ENCODE assay signal across 10 cellular contexts in the genomic region with DNA sequence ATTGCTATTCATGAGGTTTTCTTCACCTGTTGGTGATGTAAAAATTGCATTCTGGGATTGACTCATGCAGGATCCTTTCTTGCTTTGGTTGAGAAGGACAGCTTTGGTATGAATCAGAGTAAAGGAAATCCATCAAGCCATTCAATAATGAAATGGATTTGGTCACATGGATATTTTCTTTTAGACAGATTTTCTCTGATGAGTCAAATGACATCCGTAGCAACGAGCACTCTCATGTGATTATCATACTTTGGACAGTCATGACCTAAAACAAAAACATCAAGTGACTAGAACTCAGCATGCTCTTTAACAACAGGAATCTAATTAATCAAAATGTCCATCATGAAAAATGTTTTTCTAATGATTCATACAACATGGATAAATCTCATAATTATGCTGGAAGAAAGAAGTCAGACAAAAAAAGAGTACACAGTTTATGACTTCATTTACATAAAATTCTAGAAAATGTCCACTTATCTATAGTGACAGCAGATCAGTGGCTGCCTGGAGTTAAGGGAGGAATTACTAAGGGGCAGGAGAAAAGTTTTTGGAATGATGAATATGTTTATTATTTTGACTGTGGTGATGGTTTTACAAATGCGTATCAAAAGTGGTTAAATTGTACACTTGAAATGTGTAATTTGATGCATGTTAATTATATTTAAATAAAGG. TPM values are rescaled to one million over a fixed set of nuclear protein-coding genes. Genes with fewer than 3 reads are reported as not detected.
DNase-seq lines count a peak whose midpoint lies in the region; ATAC-seq, FAIRE-seq and TF ChIP-seq lines count a peak whose summit lies in the region.
"Had no signal": no experiment of that assay in that cellular context is flagged by ENCODE, and none has a peak within 500 bp of the region (broad histone marks: within the 10 kb centered on the region; RNA-seq: fewer than 3 reads in every experiment).

No MANE protein-coding gene starts in this region.

- peaks cover 4% of the 10 kb centered on the region for H3K79me1 ChIP-seq in mesenchymal stem cell (replicated peaks; ENCODE audit: low read length, poor library complexity, severe bottlenecking)

- H3K4me3 Mint-ChIP-seq in CD4-positive, CD25-positive, alpha-beta regulatory T cell: peak overlapping the region in 1 of 4 donors; percentile 11

- H3K27ac Mint-ChIP-seq in CD4-positive, CD25-positive, alpha-beta regulatory T cell: peak overlapping the region; percentile 83 to 96 (median 90)

- no peak for DNase-seq in CD4-positive, CD25-positive, alpha-beta regulatory T cell
- DNase-seq in bronchial epithelial cell (ENCODE audit: low read depth): peak; percentile 72
- DNase-seq in mesenchymal stem cell: peak; percentile 53
- DNase-seq in medulla oblongata (ENCODE audit: extremely low spot score): no peak
- no peak for DNase-seq in effector CD4-positive, alpha-beta T cell
- DNase-seq: effector CD8-positive, alpha-beta T cell; retina had no signal

- H4K8ac ChIP-seq in mesenchymal stem cell (ENCODE audit: low read length): no peak overlapping the region

- H3K4ac ChIP-seq in mesenchymal stem cell (ENCODE audit: low read depth in 1 of 2, low read length in 2 of 2): no peak overlapping the region

- H3K36me3 ChIP-seq in CD4-positive, CD25-positive, alpha-beta regulatory T cell (ENCODE audit: control insufficient read depth, insufficient read depth, low read length): peaks cover 16% of the 10 kb centered on the region
- H3K36me3 ChIP-seq in bronchial epithelial cell (ENCODE audit: control insufficient read depth, insufficient read depth, low read length) (no peaks in the 10 kb centered on the region), mesenchymal stem cell (ENCODE audit: control insufficient read depth in 1 of 2, insufficient read depth in 2 of 2, low read depth in 1 of 2, low read length in 2 of 2) (peaks cover 0 to 10% of the 10 kb centered on the region in 2 experiments)

- H2AFZ ChIP-seq in mesenchymal stem cell (ENCODE audit: low read depth, low read length): no peak overlapping the region

- H3K18ac ChIP-seq in mesenchymal stem cell (ENCODE audit: low read depth in 1 of 2, low read length in 2 of 2): no peak overlapping the region

- H2BK120ac ChIP-seq in mesenchymal stem cell (ENCODE audit: low read depth, low read length): no peak overlapping the region

- H2BK15ac ChIP-seq in mesenchymal stem cell (ENCODE audit: low read depth, poor library complexity, severe bottlenecking): no peak overlapping the region

- H2BK5ac ChIP-seq in mesenchymal stem cell (ENCODE audit: low read depth, low read length, poor library complexity, severe bottlenecking): no peak overlapping the region

- H3K9me3 Mint-ChIP-seq in CD4-positive, CD25-positive, alpha-beta regulatory T cell: no peaks in the 10 kb centered on the region

- no peak overlapping the region for H3K4me2 ChIP-seq in mesenchymal stem cell (ENCODE audit: low read length, poor library complexity, severe bottlenecking)

- no peaks in the 10 kb centered on the region for H3K27me3 ChIP-seq in CD4-positive, CD25-positive, alpha-beta regulatory T cell (ENCODE audit: control insufficient read depth, insufficient read depth, low read length)
- H3K27me3 ChIP-seq in bronchial epithelial cell (ENCODE audit: control insufficient read depth, insufficient read depth, low read length) (no peaks in the 10 kb centered on the region), mesenchymal stem cell (ENCODE audit: control insufficient read depth in 1 of 2, insufficient read depth in 1 of 2, low read length in 2 of 2) (no peaks in the 10 kb centered on the region)

- 55% methylated on average over 3 of the region's 3 CpGs for WGBS in mesenchymal stem cell

- H3K4me1 Mint-ChIP-seq in CD4-positive, CD25-positive, alpha-beta regulatory T cell: peaks cover 38 to 69% (median 55%) of the 10 kb centered on the region in 4 donors

- no peaks in the 10 kb centered on the region for H3K9me3 ChIP-seq in CD4-positive, CD25-positive, alpha-beta regulatory T cell (ENCODE audit: control insufficient read depth in 2 of 2, low read length in 2 of 2)
- no peaks in the 10 kb centered on the region for H3K9me3 ChIP-seq in mesenchymal stem cell (ENCODE audit: control insufficient read depth, low read length)

- H2BK12ac ChIP-seq in mesenchymal stem cell (ENCODE audit: low read length in 2 of 2): no peak overlapping the region

- peak in 1 of 2 donors; percentile 20 for ATAC-seq in CD4-positive, CD25-positive, alpha-beta regulatory T cell (ENCODE audit: low read depth in 2 of 2)
- ATAC-seq in HG02610 (IDR thresholded peaks at IDR 0.05; ENCODE audit: unreplicated experiment) (peak; percentile 54), HG03520 (IDR thresholded peaks at IDR 0.05; ENCODE audit: unreplicated experiment) (no peak), HG02798 (IDR thresholded peaks at IDR 0.05; ENCODE audit: poor library complexity, unreplicated experiment) (no peak)

- H3K4me1 ChIP-seq in CD4-positive, CD25-positive, alpha-beta regulatory T cell (ENCODE audit: control insufficient read depth, insufficient read depth, low read length, poor library complexity, severe bottlenecking): peaks cover 22% of the 10 kb centered on the region
- H3K4me1 ChIP-seq in mesenchymal stem cell (ENCODE audit: control insufficient read depth, insufficient read depth, low read depth, low read length): no peaks in the 10 kb centered on the region

- peak overlapping the region; percentile 58 for H3K27ac ChIP-seq in CD4-positive, CD25-positive, alpha-beta regulatory T cell (ENCODE audit: insufficient read depth, low read length, poor library complexity, severe bottlenecking)
- peak overlapping the region; percentile 23 for H3K27ac ChIP-seq in mesenchymal stem cell (ENCODE audit: low read length, poor library complexity, severe bottlenecking)

- H3K36me3 Mint-ChIP-seq in CD4-positive, CD25-positive, alpha-beta regulatory T cell: no peaks in the 10 kb centered on the region

- no peak overlapping the region for H2AK5ac ChIP-seq in mesenchymal stem cell (ENCODE audit: low read length, severe bottlenecking)

- no peaks in the 10 kb centered on the region for H3K27me3 Mint-ChIP-seq in CD4-positive, CD25-positive, alpha-beta regulatory T cell

- TF ChIP-seq CTCF in bronchial epithelial cell (IDR thresholded peaks at IDR 0.05; ENCODE audit: insufficient read depth, low read length, severe bottlenecking): no peak

- H3K9ac ChIP-seq in mesenchymal stem cell (ENCODE audit: low read length): peak overlapping the region; percentile 64

- no peak overlapping the region for H3K23ac ChIP-seq in mesenchymal stem cell (ENCODE audit: low read length in 2 of 2)

- H3K4me3 ChIP-seq in CD4-positive, CD25-positive, alpha-beta regulatory T cell (ENCODE audit: low read depth, low read length): peak overlapping the region; percentile 13
- H3K4me3 ChIP-seq in bronchial epithelial cell (ENCODE audit: low read depth, low read length) (no peak overlapping the region), mesenchymal stem cell (ENCODE audit: insufficient read depth in 1 of 2, low read depth in 1 of 2, low read length in 2 of 2) (no peak overlapping the region)

- no peak overlapping the region for H3K14ac ChIP-seq in mesenchymal stem cell (ENCODE audit: low read length in 2 of 2)

- no peak for FAIRE-seq in bronchial epithelial cell (lab: Jason Lieb, UNC)

- H4K91ac ChIP-seq in mesenchymal stem cell (ENCODE audit: low read length): no peak overlapping the region

RNA-seq across cellular contexts. Expression of gene TRAK2, which starts 30.7 kb away (rescaled TPM):
- 66.5 TPM for total RNA-seq in CD4-positive, CD25-positive, alpha-beta regulatory T cell
- polyA plus RNA-seq in CD4-positive, CD25-positive, alpha-beta regulatory T cell: 10 to 100 TPM; 53.0 to 65.2 (median 56.8) TPM
- 9.2 and 12.7 TPM in 2 replicates for total RNA-seq in bronchial epithelial cell
- 22.0 TPM for polyA plus RNA-seq in mesenchymal stem cell (2013, experiment 1 of 2)
- 21.9 TPM for polyA plus RNA-seq in mesenchymal stem cell (2013, experiment 2 of 2)

RNA-seq across cellular contexts. Expression of gene STRADB, which starts 31.0 kb away (rescaled TPM):
- 11.0 TPM for total RNA-seq in CD4-positive, CD25-positive, alpha-beta regulatory T cell
- 10 to 100 TPM; 34.2 to 44.2 (median 35.6) TPM for polyA plus RNA-seq in CD4-positive, CD25-positive, alpha-beta regulatory T cell
- total RNA-seq in bronchial epithelial cell: 11.3 and 21.3 TPM in 2 replicates
- 16.6 TPM for polyA plus RNA-seq in mesenchymal stem cell (2013, experiment 1 of 2)
- polyA plus RNA-seq in mesenchymal stem cell (2013, experiment 2 of 2): 17.7 TPM

Comparison
In these comparisons a context has a peak if more than half of its experiments do, and no peak if none do; other contexts are left out.
1. DNase-seq: peak in bronchial epithelial cell (single experiment) and mesenchymal stem cell (single experiment); none in CD4-positive, CD25-positive, alpha-beta regulatory T cell (0 of 3), medulla oblongata (single experiment) and effector CD4-positive, alpha-beta T cell (single experiment).